In the genomic region with DNA sequence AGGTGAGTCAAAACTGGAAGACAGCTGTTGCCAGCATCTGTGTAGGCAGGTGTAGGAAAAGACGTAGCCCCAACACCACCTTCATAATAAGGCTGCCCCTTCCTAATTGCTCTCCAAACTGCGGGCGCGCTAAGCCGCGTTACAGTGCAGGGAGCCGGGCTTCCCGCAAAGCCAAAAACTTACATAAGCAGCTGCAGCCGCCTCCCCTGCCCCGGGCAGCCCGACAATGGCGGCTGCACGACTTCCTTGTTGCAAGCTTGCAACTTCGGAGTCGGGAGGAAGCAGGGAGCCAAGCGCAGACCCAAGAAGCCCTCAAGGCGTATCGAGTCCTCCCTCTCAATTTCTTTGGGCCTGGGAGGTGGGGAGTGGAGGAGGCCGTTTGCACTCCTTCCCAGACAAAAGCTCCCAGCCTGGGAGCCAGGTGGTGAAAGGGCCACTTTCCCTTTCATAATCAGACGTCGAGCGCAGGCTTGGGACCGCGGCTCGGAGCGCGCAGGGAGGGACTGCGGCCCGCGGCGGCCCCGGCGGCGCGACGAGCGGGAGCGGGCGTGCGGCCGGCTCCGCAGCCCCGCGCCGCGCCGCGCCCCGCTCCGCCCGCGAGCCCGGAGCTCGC, we compare ENCODE assay signal across 1 cellular context.
TF ChIP-seq lines count a peak whose summit lies in the region.

No MANE protein-coding gene starts in this region.

TF ChIP-seq in HEK293, 187 proteins besides CTCF, POLR2A, EP300 and RAD21 (continued from another document):
- TF ChIP-seq, protein P1, sequence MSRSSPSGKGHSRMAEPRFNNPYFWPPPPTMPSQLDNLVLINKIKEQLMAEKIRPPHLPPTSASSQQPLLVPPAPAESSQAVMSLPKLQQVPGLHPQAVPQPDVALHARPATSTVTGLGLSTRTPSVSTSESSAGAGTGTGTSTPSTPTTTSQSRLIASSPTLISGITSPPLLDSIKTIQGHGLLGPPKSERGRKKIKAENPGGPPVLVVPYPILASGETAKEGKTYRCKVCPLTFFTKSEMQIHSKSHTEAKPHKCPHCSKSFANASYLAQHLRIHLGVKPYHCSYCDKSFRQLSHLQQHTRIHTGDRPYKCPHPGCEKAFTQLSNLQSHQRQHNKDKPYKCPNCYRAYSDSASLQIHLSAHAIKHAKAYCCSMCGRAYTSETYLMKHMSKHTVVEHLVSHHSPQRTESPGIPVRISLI (tag by site-specific recombination; IDR thresholded peaks at IDR 0.05): no peak
- TF ChIP-seq ZBTB8A (tag by site-specific recombination; IDR thresholded peaks at IDR 0.05) (0 out of 2 replicates have a peak, but pooled peaks have one; percentile 19), KLF8 (tag by site-specific recombination; IDR thresholded peaks at IDR 0.05) (no peak), ZNF701 (tag by site-specific recombination; IDR thresholded peaks at IDR 0.05) (no peak), ZNF660 (tag by site-specific recombination; IDR thresholded peaks at IDR 0.05) (0 out of 2 replicates have a peak, but pooled peaks have one; percentile 10), GLIS2 (tag by site-specific recombination; IDR thresholded peaks at IDR 0.05) (0 out of 2 replicates have a peak, but pooled peaks have one; percentile 42), ZNF791 (tag by site-specific recombination; IDR thresholded peaks at IDR 0.05) (no peak), TCF7L2 (IDR thresholded peaks at IDR 0.05; ENCODE audit: borderline replicate concordance, low read depth, low read length) (no peak), ZNF777 (tag by site-specific recombination; IDR thresholded peaks at IDR 0.05; ENCODE audit: borderline replicate concordance) (peak; percentile 53; the same call in 1 of the 2 replicates), ZNF561 (tag by site-specific recombination; IDR thresholded peaks at IDR 0.05; ENCODE audit: borderline replicate concordance) (0 out of 2 replicates have a peak, but pooled peaks have one; percentile 11), ZNF121 (tag by site-specific recombination; IDR thresholded peaks at IDR 0.05) (no peak), PRDM1 (tag by site-specific recombination; IDR thresholded peaks at IDR 0.05) (peak; percentile 68; the same call in 1 of the 2 replicates), YY2 (tag by site-specific recombination; IDR thresholded peaks at IDR 0.05) (peak; percentile 55), ZNF549 (tag by site-specific recombination; IDR thresholded peaks at IDR 0.05) (no peak), KLF9 (tag by site-specific recombination; IDR thresholded peaks at IDR 0.05; ENCODE audit: low read depth) (peak; percentile 48), ZNF391 (tag by site-specific recombination; IDR thresholded peaks at IDR 0.05; ENCODE audit: borderline replicate concordance, low read depth) (no peak), SCRT2 (tag by site-specific recombination; IDR thresholded peaks at IDR 0.05) (peak; percentile 22; the same call in 1 of the 2 replicates)
- TF ChIP-seq, protein P2, sequence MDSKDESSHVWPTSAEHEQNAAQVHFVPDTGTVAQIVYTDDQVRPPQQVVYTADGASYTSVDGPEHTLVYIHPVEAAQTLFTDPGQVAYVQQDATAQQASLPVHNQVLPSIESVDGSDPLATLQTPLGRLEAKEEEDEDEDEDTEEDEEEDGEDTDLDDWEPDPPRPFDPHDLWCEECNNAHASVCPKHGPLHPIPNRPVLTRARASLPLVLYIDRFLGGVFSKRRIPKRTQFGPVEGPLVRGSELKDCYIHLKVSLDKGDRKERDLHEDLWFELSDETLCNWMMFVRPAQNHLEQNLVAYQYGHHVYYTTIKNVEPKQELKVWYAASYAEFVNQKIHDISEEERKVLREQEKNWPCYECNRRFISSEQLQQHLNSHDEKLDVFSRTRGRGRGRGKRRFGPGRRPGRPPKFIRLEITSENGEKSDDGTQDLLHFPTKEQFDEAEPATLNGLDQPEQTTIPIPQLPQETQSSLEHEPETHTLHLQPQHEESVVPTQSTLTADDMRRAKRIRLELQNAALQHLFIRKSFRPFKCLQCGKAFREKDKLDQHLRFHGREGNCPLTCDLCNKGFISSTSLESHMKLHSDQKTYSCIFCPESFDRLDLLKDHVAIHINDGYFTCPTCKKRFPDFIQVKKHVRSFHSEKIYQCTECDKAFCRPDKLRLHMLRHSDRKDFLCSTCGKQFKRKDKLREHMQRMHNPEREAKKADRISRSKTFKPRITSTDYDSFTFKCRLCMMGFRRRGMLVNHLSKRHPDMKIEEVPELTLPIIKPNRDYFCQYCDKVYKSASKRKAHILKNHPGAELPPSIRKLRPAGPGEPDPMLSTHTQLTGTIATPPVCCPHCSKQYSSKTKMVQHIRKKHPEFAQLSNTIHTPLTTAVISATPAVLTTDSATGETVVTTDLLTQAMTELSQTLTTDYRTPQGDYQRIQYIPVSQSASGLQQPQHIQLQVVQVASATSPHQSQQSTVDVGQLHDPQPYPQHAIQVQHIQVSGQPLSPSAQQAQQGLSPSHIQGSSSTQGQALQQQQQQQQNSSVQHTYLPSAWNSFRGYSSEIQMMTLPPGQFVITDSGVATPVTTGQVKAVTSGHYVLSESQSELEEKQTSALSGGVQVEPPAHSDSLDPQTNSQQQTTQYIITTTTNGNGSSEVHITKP (tag by site-specific recombination; IDR thresholded peaks at IDR 0.05): peak; percentile 4; the same call in 1 of the 2 replicates
- TF ChIP-seq, protein P3, sequence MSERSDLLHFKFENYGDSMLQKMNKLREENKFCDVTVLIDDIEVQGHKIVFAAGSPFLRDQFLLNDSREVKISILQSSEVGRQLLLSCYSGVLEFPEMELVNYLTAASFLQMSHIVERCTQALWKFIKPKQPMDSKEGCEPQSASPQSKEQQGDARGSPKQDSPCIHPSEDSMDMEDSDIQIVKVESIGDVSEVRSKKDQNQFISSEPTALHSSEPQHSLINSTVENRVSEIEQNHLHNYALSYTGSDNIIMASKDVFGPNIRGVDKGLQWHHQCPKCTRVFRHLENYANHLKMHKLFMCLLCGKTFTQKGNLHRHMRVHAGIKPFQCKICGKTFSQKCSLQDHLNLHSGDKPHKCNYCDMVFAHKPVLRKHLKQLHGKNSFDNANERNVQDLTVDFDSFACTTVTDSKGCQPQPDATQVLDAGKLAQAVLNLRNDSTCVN (tag by site-specific recombination; optimal IDR thresholded peaks at IDR 0.05): peak; percentile 53
- TF ChIP-seq, protein P4, sequence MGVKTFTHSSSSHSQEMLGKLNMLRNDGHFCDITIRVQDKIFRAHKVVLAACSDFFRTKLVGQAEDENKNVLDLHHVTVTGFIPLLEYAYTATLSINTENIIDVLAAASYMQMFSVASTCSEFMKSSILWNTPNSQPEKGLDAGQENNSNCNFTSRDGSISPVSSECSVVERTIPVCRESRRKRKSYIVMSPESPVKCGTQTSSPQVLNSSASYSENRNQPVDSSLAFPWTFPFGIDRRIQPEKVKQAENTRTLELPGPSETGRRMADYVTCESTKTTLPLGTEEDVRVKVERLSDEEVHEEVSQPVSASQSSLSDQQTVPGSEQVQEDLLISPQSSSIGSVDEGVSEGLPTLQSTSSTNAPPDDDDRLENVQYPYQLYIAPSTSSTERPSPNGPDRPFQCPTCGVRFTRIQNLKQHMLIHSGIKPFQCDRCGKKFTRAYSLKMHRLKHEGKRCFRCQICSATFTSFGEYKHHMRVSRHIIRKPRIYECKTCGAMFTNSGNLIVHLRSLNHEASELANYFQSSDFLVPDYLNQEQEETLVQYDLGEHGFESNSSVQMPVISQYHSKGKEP (tag by site-specific recombination; IDR thresholded peaks at IDR 0.05): 0 out of 2 replicates have a peak, but pooled peaks have one; percentile 12
TF ChIP-seq in HEK293: peak in this region for 16.
